Comparison of ENCODE assay signal across 8 cellular contexts in the genomic region with DNA sequence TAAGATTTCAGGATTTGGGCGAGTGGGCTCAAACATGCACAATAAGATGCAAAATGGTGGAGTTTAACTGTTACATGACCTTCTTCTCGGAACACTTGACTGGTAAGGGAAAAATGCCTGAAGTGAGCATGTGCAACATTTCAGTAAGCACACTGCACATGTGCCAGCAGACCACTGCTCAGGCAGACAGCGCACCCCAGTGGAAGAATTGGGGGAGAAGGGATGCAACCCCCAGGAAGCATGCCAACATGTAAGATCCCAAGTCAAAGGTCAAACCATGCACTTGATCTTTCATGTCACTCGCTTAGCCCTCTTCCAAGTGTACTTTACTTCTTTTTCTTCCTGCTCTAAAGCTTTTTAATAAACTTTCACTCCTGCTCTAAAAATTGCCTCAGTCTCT.
DNase-seq lines count a peak whose midpoint lies in the region; ATAC-seq and TF ChIP-seq lines count a peak whose summit lies in the region.

No MANE protein-coding gene starts in this region.

- H3K4me1 ChIP-seq in HAP-1, result no peaks in the 10 kb centered on the region

- H3K9me3 ChIP-seq in HAP-1, result no peaks in the 10 kb centered on the region

- no peak for ATAC-seq in left lobe of liver

- in situ Hi-C loops in HAP-1 (cut with MboI; ENCODE audit: low sequenced_read_pairs), result no loop called here

- TF ChIP-seq CTCF in epithelial cell of esophagus (IDR thresholded peaks at IDR 0.05; ENCODE audit: insufficient read depth, low read depth, low read length, missing control alignments), result peak; percentile 25

- peak; percentile 10 for DNase-seq in NCI-H146 (lab: John Stamatoyannopoulos, UW)
- no peak for DNase-seq in NCI-H146 treated with DMSO at 0.1 percent for 48 hours (lab: John Stamatoyannopoulos, UW; ENCODE audit: unreplicated experiment)
- peak; percentile 23 to 76 for DNase-seq in HAP-1 (ENCODE audit: low spot score in 2 of 2)
- DNase-seq in NCI-H510A treated with DMSO at 0.1 percent for 48 hours (lab: John Stamatoyannopoulos, UW), result peak; percentile 6
- peak; percentile 18 for DNase-seq in epithelial cell of esophagus (ENCODE audit: low read depth)
- no peak for DNase-seq in Ammon's horn (ENCODE audit: low spot score)
- DNase-seq in NCI-H2227 treated with DMSO at 0.1 percent for 48 hours (lab: John Stamatoyannopoulos, UW), result no peak
- no peak for DNase-seq in left lobe of liver (ENCODE audit: low spot score)

- no peak overlapping the region for H3K4me3 ChIP-seq in HAP-1
- no peak overlapping the region for H3K4me3 ChIP-seq in epithelial cell of esophagus (ENCODE audit: low read length)

- H3K27me3 ChIP-seq in HAP-1 (ENCODE audit: low read depth), result no peaks in the 10 kb centered on the region

- H3K36me3 ChIP-seq in HAP-1 (replicated peaks), result no peaks in the 10 kb centered on the region

Comparison
In these comparisons a context has a peak if more than half of its experiments do, and no peak if none do; other contexts are left out.
1. DNase-seq: peak in NCI-H146 (single experiment), HAP-1 (2 of 2), NCI-H510A treated with DMSO at 0.1 percent for 48 hours (single experiment) and epithelial cell of esophagus (single experiment); none in NCI-H146 treated with DMSO at 0.1 percent for 48 hours (single experiment), Ammon's horn (single experiment), NCI-H2227 treated with DMSO at 0.1 percent for 48 hours (single experiment) and left lobe of liver (single experiment).